ENCODE assay signal across 27 cellular contexts in the genomic region with DNA sequence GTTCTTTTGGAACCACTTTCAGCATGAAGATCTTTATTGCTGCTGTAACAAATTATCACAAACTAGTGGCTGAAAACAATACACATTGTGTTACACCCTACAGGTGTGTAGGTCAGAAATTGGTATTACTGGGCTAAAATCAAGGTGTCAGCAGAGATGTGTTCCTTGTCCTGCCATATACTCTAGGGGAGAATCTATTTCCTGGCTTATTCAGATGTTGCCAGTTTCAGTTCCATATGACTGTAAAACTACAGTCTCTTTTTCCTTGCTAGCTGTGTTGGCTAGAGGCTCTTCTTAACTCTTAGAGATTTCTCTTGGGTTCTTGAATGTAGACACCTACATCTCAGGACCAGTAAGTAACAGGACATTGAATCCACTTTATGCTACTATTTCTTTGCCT.
"Had no signal": no experiment of that assay in that cellular context is flagged by ENCODE, and none has a peak within 500 bp of the region (broad histone marks: within the 10 kb centered on the region; RNA-seq: fewer than 3 reads in every experiment).

No MANE protein-coding gene starts in this region.

- H3K36me3 Mint-ChIP-seq: immature natural killer cell, memory B cell, natural killer cell, type B pancreatic cell had no signal

- H3K4me1 Mint-ChIP-seq: immature natural killer cell, memory B cell, natural killer cell had no signal

- H3K27me3 Mint-ChIP-seq: activated naive CD8-positive, alpha-beta T cell; memory B cell; type B pancreatic cell had no signal

- H3K9me3 Mint-ChIP-seq: type B pancreatic cell had no signal

- H3K4me3 Mint-ChIP-seq: activated naive CD8-positive, alpha-beta T cell; immature natural killer cell; memory B cell; natural killer cell; type B pancreatic cell had no signal

- H3K27ac Mint-ChIP-seq: activated naive CD8-positive, alpha-beta T cell; immature natural killer cell; memory B cell; natural killer cell; type B pancreatic cell had no signal

- H3K4me1 ChIP-seq: gastroesophageal sphincter, uterus had no signal

- H3K4me3 ChIP-seq: gastroesophageal sphincter, thoracic aorta, uterus had no signal

- H3K36me3 ChIP-seq: gastroesophageal sphincter, thoracic aorta, uterus had no signal

- ATAC-seq: activated CD4-positive, CD25-positive, alpha-beta regulatory T cell treated with anti-CD3 and anti-CD28 coated beads, Interleukin-2, amount 50 U/mL, for 24 hours; gastroesophageal sphincter; left colon; natural killer cell; right cardiac atrium had no signal

- H3K27me3 ChIP-seq: gastroesophageal sphincter, uterus had no signal

- DNase-seq: activated CD4-positive, alpha-beta T cell treated with anti-CD3 and anti-CD28 coated beads for 48 hours; activated CD4-positive, alpha-beta T cell treated with anti-CD3 and anti-CD28 coated beads, Interleukin-2, amount 50 U/mL, for 48 hours; activated CD8-positive, alpha-beta memory T cell treated with anti-CD3 and anti-CD28 coated beads for 24 hours; activated effector memory CD4-positive, alpha-beta T cell treated with Interleukin-2 at 50 U/mL for 16 hours; activated naive CD4-positive, alpha-beta T cell treated with Interleukin-2 at 50 U/mL for 16 hours; anterior cingulate cortex; effector CD8-positive, alpha-beta T cell; erythroblast; head of caudate nucleus; hippocampal formation; immature natural killer cell; kidney; left colon; natural killer cell; posterior cingulate gyrus; right cardiac atrium; stimulated activated CD4-positive, alpha-beta T cell treated with anti-CD3 and anti-CD28 coated beads, Interleukin-15, amount 100 ng/mL, for 24 hours; stimulated activated CD4-positive, alpha-beta T cell treated with anti-CD3 and anti-CD28 coated beads, Interleukin-2, amount 100 ng/mL, for 24 hours; stimulated activated naive CD4-positive, alpha-beta T cell treated with Interleukin-2 at 50 U/mL for 16 hours; uterus had no signal

- H3K9me3 ChIP-seq: gastroesophageal sphincter, thoracic aorta, uterus had no signal

- H3K27ac ChIP-seq: gastroesophageal sphincter, thoracic aorta, uterus, VCaP had no signal
